ENCODE assay signal across 14 cellular contexts in genomic region chr16:27298132-27298531, GRCh38. TPM values are rescaled to one million over a fixed set of nuclear protein-coding genes. Genes with fewer than 3 reads are reported as not detected.
DNase-seq lines count a peak whose midpoint lies in the region; ATAC-seq and TF ChIP-seq lines count a peak whose summit lies in the region.
"Had no signal": no experiment of that assay in that cellular context is flagged by ENCODE, and none has a peak within 500 bp of the region (broad histone marks: within the 10 kb centered on the region; RNA-seq: fewer than 3 reads in every experiment).

No MANE protein-coding gene starts in this region.

- no TSS peak for BruUV-seq in OCI-LY7 (replicated peaks; lab: Mats Ljungman, UMichigan)

- H3K4me1 ChIP-seq in DOHH2 (ENCODE audit: control insufficient read depth, low read length), result peaks cover 90% of the 10 kb centered on the region
- H3K4me1 ChIP-seq in OCI-LY7 (ENCODE audit: insufficient read depth, low read length, poor library complexity, severe bottlenecking), result peaks cover 82% of the 10 kb centered on the region
- H3K4me1 ChIP-seq: BE2C, HAP-1 had no signal

- H3K4me3 ChIP-seq in DOHH2 (ENCODE audit: low read length) (peak overlapping the region; percentile 53), OCI-LY7 (ENCODE audit: low read depth, low read length, poor library complexity, severe bottlenecking) (peak overlapping the region; percentile 36)
- H3K4me3 ChIP-seq: HAP-1 had no signal

- peaks cover 66% of the 10 kb centered on the region for H3F3A ChIP-seq in DOHH2 (ENCODE audit: control insufficient read depth, insufficient read depth)

- ATAC-seq in stimulated activated naive B cell treated with anti-CD40 and anti-IgM and Interleukin-4, amounts not matched to agents 10 μg/mL and 1 μg/mL and 100 μg/mL, for 72 hours (replicated peaks), result peak; percentile 27 to 40
- ATAC-seq in HG03196 (IDR thresholded peaks at IDR 0.05; ENCODE audit: unreplicated experiment), result no peak
- no peak for ATAC-seq in GM21723 (IDR thresholded peaks at IDR 0.05; ENCODE audit: unreplicated experiment)
- ATAC-seq in HG03095 (IDR thresholded peaks at IDR 0.05; ENCODE audit: unreplicated experiment), result no peak

- H2AFZ ChIP-seq in OCI-LY7 (ENCODE audit: low read length), result peak overlapping the region; percentile 88

- peak overlapping the region; percentile 38 for H3K27ac Mint-ChIP-seq in activated T-helper 2 cell treated with anti-CD3 and anti-CD28 coated beads, Interferon-gamma antibody, Interleukin-2, Interleukin-4, amounts not matched to agents 10 μg/mL and 5 μg/mL and 100 μg/mL, durations not matched to agents 14 hours and 24 hours and 36 hours
- peak overlapping the region; percentile 90 for H3K27ac Mint-ChIP-seq in stimulated activated naive B cell treated with anti-CD40 and anti-IgM and Interleukin-4, amounts not matched to agents 10 μg/mL and 1 μg/mL and 100 μg/mL, for 72 hours
- H3K27ac Mint-ChIP-seq: HFFc6 had no signal

- H3K4me2 ChIP-seq in DOHH2 (ENCODE audit: low read length) (peak overlapping the region; percentile 59), OCI-LY7 (ENCODE audit: low read length) (peak overlapping the region; percentile 63)

- H3K36me3 Mint-ChIP-seq in activated T-helper 2 cell treated with anti-CD3 and anti-CD28 coated beads, Interferon-gamma antibody, Interleukin-2, Interleukin-4, amounts not matched to agents 10 μg/mL and 5 μg/mL and 100 μg/mL, durations not matched to agents 14 hours and 24 hours and 36 hours (ENCODE audit: low read depth), result peaks cover 30% of the 10 kb centered on the region
- peaks cover 3% of the 10 kb centered on the region in 2 donors for H3K36me3 Mint-ChIP-seq in stimulated activated naive B cell treated with anti-CD40 and anti-IgM and Interleukin-4, amounts not matched to agents 10 μg/mL and 1 μg/mL and 100 μg/mL, for 72 hours
- H3K36me3 Mint-ChIP-seq: CD4-positive, alpha-beta memory T cell had no signal

- CTCF ChIA-PET in OCI-LY7 (lab: Charles Lee; ENCODE audit: unreplicated experiment), result interaction anchor here (0.7 to 1.1 kb wide), 2 partner anchors 29 to 63 kb away, joined by 3 to 4 read pairs; no protein-coding TSS in a partner anchor

- H3K36me3 ChIP-seq in DOHH2 (ENCODE audit: control insufficient read depth, low read length) (no peaks in the 10 kb centered on the region), OCI-LY7 (ENCODE audit: insufficient read depth, low read length) (no peaks in the 10 kb centered on the region)
- H3K36me3 ChIP-seq: BE2C, HAP-1 had no signal

- H3K4me3 Mint-ChIP-seq in activated T-helper 2 cell treated with anti-CD3 and anti-CD28 coated beads, Interferon-gamma antibody, Interleukin-2, Interleukin-4, amounts not matched to agents 10 μg/mL and 5 μg/mL and 100 μg/mL, durations not matched to agents 14 hours and 24 hours and 36 hours (ENCODE audit: low read depth), result no peak overlapping the region
- H3K4me3 Mint-ChIP-seq in stimulated activated naive B cell treated with anti-CD40 and anti-IgM and Interleukin-4, amounts not matched to agents 10 μg/mL and 1 μg/mL and 100 μg/mL, for 72 hours, result peak overlapping the region; percentile 26 to 38
- H3K4me3 Mint-ChIP-seq: HFFc6 had no signal

- no peaks in the 10 kb centered on the region for H3K79me2 ChIP-seq in DOHH2 (ENCODE audit: control insufficient read depth, low read length)
- no peaks in the 10 kb centered on the region for H3K79me2 ChIP-seq in OCI-LY7 (ENCODE audit: insufficient read depth, low read depth, low read length)

- TF ChIP-seq CTCF in DOHH2 (IDR thresholded peaks at IDR 0.05; ENCODE audit: low read depth, low read length, poor library complexity, severe bottlenecking) (no peak), OCI-LY7 (conservative IDR thresholded peaks at IDR 0.05; ENCODE audit: low read length) (0 out of 2 replicates have a peak, but pooled peaks have one; percentile 14)

- H4K20me1 ChIP-seq in DOHH2 (ENCODE audit: control insufficient read depth, insufficient read depth, low read depth, low read length) (no peaks in the 10 kb centered on the region), OCI-LY7 (ENCODE audit: insufficient read depth, low read length) (no peaks in the 10 kb centered on the region)

- no peaks in the 10 kb centered on the region for H3K27me3 Mint-ChIP-seq in activated T-helper 2 cell treated with anti-CD3 and anti-CD28 coated beads, Interferon-gamma antibody, Interleukin-2, Interleukin-4, amounts not matched to agents 10 μg/mL and 5 μg/mL and 100 μg/mL, durations not matched to agents 14 hours and 24 hours and 36 hours (ENCODE audit: low read depth)
- H3K27me3 Mint-ChIP-seq in stimulated activated naive B cell treated with anti-CD40 and anti-IgM and Interleukin-4, amounts not matched to agents 10 μg/mL and 1 μg/mL and 100 μg/mL, for 72 hours, result no peaks in the 10 kb centered on the region
- H3K27me3 Mint-ChIP-seq: CD4-positive, alpha-beta memory T cell had no signal

- H3K9me3 Mint-ChIP-seq in activated T-helper 2 cell treated with anti-CD3 and anti-CD28 coated beads, Interferon-gamma antibody, Interleukin-2, Interleukin-4, amounts not matched to agents 10 μg/mL and 5 μg/mL and 100 μg/mL, durations not matched to agents 14 hours and 24 hours and 36 hours, result no peaks in the 10 kb centered on the region
- H3K9me3 Mint-ChIP-seq in stimulated activated naive B cell treated with anti-CD40 and anti-IgM and Interleukin-4, amounts not matched to agents 10 μg/mL and 1 μg/mL and 100 μg/mL, for 72 hours, result peaks cover 0 to 2% of the 10 kb centered on the region in 2 donors
- H3K9me3 Mint-ChIP-seq: CD4-positive, alpha-beta memory T cell; HFFc6 had no signal

- H3K9me3 ChIP-seq in DOHH2 (ENCODE audit: control insufficient read depth, insufficient read depth, low read length) (no peaks in the 10 kb centered on the region), OCI-LY7 (ENCODE audit: low read length) (no peaks in the 10 kb centered on the region; the same call in 1 of the 2 replicates)
- H3K9me3 ChIP-seq: BE2C, HAP-1 had no signal

- intact Hi-C loops in OCI-LY7 (cut with micrococcal nuclease; ENCODE audit: unreplicated experiment), result loop anchor here (1.0 to 5.0 kb wide), 4 partner anchors 23 to 126 kb away; no protein-coding TSS in a partner anchor
- intact Hi-C loops in activated T-helper 2 cell treated with anti-CD3 and anti-CD28 coated beads, Interferon-gamma antibody, Interleukin-2, Interleukin-4, amounts not matched to agents 10 μg/mL and 5 μg/mL and 100 μg/mL, durations not matched to agents 14 hours and 24 hours and 36 hours (cut with micrococcal nuclease), result no loop called here

- H3K4me1 Mint-ChIP-seq in activated T-helper 2 cell treated with anti-CD3 and anti-CD28 coated beads, Interferon-gamma antibody, Interleukin-2, Interleukin-4, amounts not matched to agents 10 μg/mL and 5 μg/mL and 100 μg/mL, durations not matched to agents 14 hours and 24 hours and 36 hours (ENCODE audit: low read depth), result peaks cover 43% of the 10 kb centered on the region
- peaks cover 40 to 79% of the 10 kb centered on the region in 2 donors for H3K4me1 Mint-ChIP-seq in stimulated activated naive B cell treated with anti-CD40 and anti-IgM and Interleukin-4, amounts not matched to agents 10 μg/mL and 1 μg/mL and 100 μg/mL, for 72 hours

- peak; percentile 53 for DNase-seq in OCI-LY7 (ENCODE audit: low spot score)
- no peak for DNase-seq in activated T-helper 2 cell treated with anti-CD3 and anti-CD28 coated beads, Interferon-gamma antibody, Interleukin-2, Interleukin-4, amounts not matched to agents 10 μg/mL and 5 μg/mL and 100 μg/mL, durations not matched to agents 14 hours and 24 hours and 36 hours (ENCODE audit: low spot score)
- DNase-seq in stimulated activated naive B cell treated with anti-CD40 and anti-IgM and Interleukin-4, amounts not matched to agents 10 μg/mL and 1 μg/mL and 100 μg/mL, for 72 hours, result no peak
- DNase-seq: BE2C; CD4-positive, alpha-beta memory T cell; DMS79; EL; HFFc6 had no signal

- POLR2A ChIA-PET in OCI-LY7 (lab: Charles Lee), result interaction anchor here (0.6 to 4.2 kb wide), 12 partner anchors 9 to 99 kb away, joined by 3 to 15 read pairs (median 4); no protein-coding TSS in a partner anchor

- no peaks in the 10 kb centered on the region for H3K27me3 ChIP-seq in DOHH2 (ENCODE audit: control insufficient read depth, low read length)
- H3K27me3 ChIP-seq: BE2C had no signal

- H3K9me2 ChIP-seq in DOHH2 (replicated peaks; ENCODE audit: control insufficient read depth, low read length) (no peaks in the 10 kb centered on the region), OCI-LY7 (ENCODE audit: insufficient read depth, low read length) (no peaks in the 10 kb centered on the region)

- H3K27ac ChIP-seq in DOHH2 (ENCODE audit: low read depth, low read length), result peak overlapping the region; percentile 98
- peak overlapping the region; percentile 86 for H3K27ac ChIP-seq in OCI-LY7 (ENCODE audit: low read depth, low read length, poor library complexity, severe bottlenecking)
- H3K27ac ChIP-seq: C4-2B had no signal

RNA-seq across cellular contexts. Expression of gene IL4R, which starts 15.6 kb away (rescaled TPM):
- 33.0 and 82.8 TPM in 2 replicates for total RNA-seq in OCI-LY7 (2014; rRNA removed; shearing (Covaris generic))
- total RNA-seq in OCI-LY7 (2022), result 73.1 and 101 TPM in 2 replicates
- 434 and 437 TPM in 2 replicates for total RNA-seq in activated T-helper 2 cell treated with anti-CD3 and anti-CD28 coated beads, Interferon-gamma antibody, Interleukin-2, Interleukin-4, amounts not matched to agents 10 μg/mL and 5 μg/mL and 100 μg/mL, durations not matched to agents 14 hours and 24 hours and 36 hours

RNA-seq across cellular contexts. Expression of gene NSMCE1, which starts 29.6 kb away (rescaled TPM):
- 51.1 and 52.1 TPM in 2 replicates for total RNA-seq in OCI-LY7 (2014; rRNA removed; shearing (Covaris generic))
- total RNA-seq in OCI-LY7 (2022), result 84.0 and 89.4 TPM in 2 replicates
- total RNA-seq in activated T-helper 2 cell treated with anti-CD3 and anti-CD28 coated beads, Interferon-gamma antibody, Interleukin-2, Interleukin-4, amounts not matched to agents 10 μg/mL and 5 μg/mL and 100 μg/mL, durations not matched to agents 14 hours and 24 hours and 36 hours, result 186 and 189 TPM in 2 replicates

Comparison
In these comparisons a context has a peak if more than half of its experiments do, and no peak if none do; other contexts are left out.
1. ATAC-seq: peak in stimulated activated naive B cell treated with anti-CD40 and anti-IgM and Interleukin-4, amounts not matched to agents 10 μg/mL and 1 μg/mL and 100 μg/mL, for 72 hours (2 of 2); none in HG03196 (single experiment), GM21723 (single experiment) and HG03095 (single experiment).